Comparison of ENCODE assay signal across 2 cellular contexts in the genomic region with DNA sequence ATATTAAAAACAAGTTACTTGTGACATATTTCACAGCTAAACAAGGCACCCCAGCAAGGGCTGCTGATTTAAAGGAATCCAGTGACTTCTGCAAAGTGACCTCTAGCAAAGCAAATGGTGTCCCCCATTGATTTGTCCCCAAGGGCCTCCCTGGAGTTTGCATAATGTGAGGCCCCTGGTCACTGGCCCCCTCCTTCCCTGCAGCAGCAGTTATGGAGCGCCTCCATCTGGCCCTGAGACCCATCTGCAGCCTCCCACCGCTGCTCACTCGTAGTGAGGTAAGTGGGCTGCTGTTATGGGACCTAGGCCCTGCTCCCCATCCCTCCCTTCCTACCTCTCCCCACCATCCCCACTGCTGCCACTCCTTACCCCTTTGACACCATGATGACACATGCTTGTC.
TF ChIP-seq lines count a peak whose summit lies in the region.

No MANE protein-coding gene starts in this region.

TF ChIP-seq in HEK293, 187 proteins besides CTCF, POLR2A, EP300 and RAD21:
- peak; percentile 48 for TF ChIP-seq ZNF654 (tag by site-specific recombination; IDR thresholded peaks at IDR 0.05; ENCODE audit: low read depth)
- TF ChIP-seq, protein P1, sequence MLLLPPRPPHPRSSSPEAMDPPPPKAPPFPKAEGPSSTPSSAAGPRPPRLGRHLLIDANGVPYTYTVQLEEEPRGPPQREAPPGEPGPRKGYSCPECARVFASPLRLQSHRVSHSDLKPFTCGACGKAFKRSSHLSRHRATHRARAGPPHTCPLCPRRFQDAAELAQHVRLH (tag by site-specific recombination; IDR thresholded peaks at IDR 0.05) = 0 out of 2 replicates have a peak, but pooled peaks have one; percentile 26
- TF ChIP-seq HOXA7 (CRISPR knock-in tag; IDR thresholded peaks at IDR 0.05; ENCODE audit: borderline replicate concordance) = no peak
- TF ChIP-seq ZNF223 (tag by site-specific recombination; IDR thresholded peaks at IDR 0.05) = no peak
- TF ChIP-seq, protein P2, sequence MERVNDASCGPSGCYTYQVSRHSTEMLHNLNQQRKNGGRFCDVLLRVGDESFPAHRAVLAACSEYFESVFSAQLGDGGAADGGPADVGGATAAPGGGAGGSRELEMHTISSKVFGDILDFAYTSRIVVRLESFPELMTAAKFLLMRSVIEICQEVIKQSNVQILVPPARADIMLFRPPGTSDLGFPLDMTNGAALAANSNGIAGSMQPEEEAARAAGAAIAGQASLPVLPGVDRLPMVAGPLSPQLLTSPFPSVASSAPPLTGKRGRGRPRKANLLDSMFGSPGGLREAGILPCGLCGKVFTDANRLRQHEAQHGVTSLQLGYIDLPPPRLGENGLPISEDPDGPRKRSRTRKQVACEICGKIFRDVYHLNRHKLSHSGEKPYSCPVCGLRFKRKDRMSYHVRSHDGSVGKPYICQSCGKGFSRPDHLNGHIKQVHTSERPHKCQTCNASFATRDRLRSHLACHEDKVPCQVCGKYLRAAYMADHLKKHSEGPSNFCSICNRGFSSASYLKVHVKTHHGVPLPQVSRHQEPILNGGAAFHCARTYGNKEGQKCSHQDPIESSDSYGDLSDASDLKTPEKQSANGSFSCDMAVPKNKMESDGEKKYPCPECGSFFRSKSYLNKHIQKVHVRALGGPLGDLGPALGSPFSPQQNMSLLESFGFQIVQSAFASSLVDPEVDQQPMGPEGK (tag by site-specific recombination; IDR thresholded peaks at IDR 0.05) = 0 out of 2 replicates have a peak, but pooled peaks have one; percentile 16
- no peak for TF ChIP-seq MYNN (tag by site-specific recombination; IDR thresholded peaks at IDR 0.05; ENCODE audit: borderline replicate concordance)
TF ChIP-seq in HEK293: peak in this region for 3.

TF ChIP-seq in GM12878, 131 proteins besides CTCF, POLR2A, EP300 and RAD21:
- no peak for TF ChIP-seq SP1 (IDR thresholded peaks at IDR 0.05; ENCODE audit: low read depth, low read length)
- TF ChIP-seq, protein P3, sequence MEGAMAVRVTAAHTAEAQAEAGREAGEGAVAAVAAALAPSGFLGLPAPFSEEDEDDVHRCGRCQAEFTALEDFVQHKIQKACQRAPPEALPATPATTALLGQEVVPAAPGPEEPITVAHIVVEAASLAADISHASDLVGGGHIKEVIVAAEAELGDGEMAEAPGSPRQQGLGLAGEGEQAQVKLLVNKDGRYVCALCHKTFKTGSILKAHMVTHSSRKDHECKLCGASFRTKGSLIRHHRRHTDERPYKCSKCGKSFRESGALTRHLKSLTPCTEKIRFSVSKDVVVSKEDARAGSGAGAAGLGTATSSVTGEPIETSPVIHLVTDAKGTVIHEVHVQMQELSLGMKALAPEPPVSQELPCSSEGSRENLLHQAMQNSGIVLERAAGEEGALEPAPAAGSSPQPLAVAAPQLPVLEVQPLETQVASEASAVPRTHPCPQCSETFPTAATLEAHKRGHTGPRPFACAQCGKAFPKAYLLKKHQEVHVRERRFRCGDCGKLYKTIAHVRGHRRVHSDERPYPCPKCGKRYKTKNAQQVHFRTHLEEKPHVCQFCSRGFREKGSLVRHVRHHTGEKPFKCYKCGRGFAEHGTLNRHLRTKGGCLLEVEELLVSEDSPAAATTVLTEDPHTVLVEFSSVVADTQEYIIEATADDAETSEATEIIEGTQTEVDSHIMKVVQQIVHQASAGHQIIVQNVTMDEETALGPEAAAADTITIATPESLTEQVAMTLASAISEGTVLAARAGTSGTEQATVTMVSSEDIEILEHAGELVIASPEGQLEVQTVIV (IDR thresholded peaks at IDR 0.05; ENCODE audit: borderline replicate concordance, partially characterized antibody) = no peak
- no peak for TF ChIP-seq TBL1XR1 (IDR thresholded peaks at IDR 0.05; ENCODE audit: low read depth, low read length)
- TF ChIP-seq NR2F1 (conservative IDR thresholded peaks at IDR 0.05) = no peak
- no peak for TF ChIP-seq EGR1 (IDR thresholded peaks at IDR 0.05; ENCODE audit: borderline replicate concordance in 1 of 2, low read depth in 2 of 2, low read length in 2 of 2)
- no peak for TF ChIP-seq NFYA (IDR thresholded peaks at IDR 0.05; ENCODE audit: borderline replicate concordance, low read depth, low read length)
- no peak for TF ChIP-seq PBX3 (IDR thresholded peaks at IDR 0.05; ENCODE audit: insufficient replicate concordance, low read depth, low read length)
- TF ChIP-seq GABPA (IDR thresholded peaks at IDR 0.05; ENCODE audit: low read depth) = no peak
- TF ChIP-seq SREBF1 (IDR thresholded peaks at IDR 0.05; ENCODE audit: low read length) = no peak
TF ChIP-seq in GM12878: peak in this region for 0.
